Comparison of ENCODE assay signal across 12 cellular contexts in the genomic region with DNA sequence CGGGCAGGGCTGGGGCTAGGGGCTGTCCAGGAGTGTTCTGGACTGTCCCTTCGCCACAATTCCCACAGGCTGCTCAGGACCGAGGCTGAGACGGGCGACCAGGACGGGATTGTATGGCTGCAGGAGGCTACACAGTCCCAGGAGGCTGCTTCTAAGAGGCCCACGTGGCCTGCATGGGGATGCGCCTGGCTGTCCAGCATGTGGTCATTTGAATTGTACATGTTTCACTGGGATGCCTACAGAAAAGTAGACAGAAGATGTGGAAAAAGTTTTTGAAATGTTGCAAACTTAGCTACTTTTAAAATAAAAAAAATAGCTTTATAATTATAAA. TPM values are rescaled to one million over a fixed set of nuclear protein-coding genes. Genes with fewer than 3 reads are reported as not detected.
DNase-seq lines count a peak whose midpoint lies in the region; ATAC-seq and TF ChIP-seq lines count a peak whose summit lies in the region.
"Had no signal": no experiment of that assay in that cellular context is flagged by ENCODE, and none has a peak within 500 bp of the region (broad histone marks: within the 10 kb centered on the region; RNA-seq: fewer than 3 reads in every experiment).

No MANE protein-coding gene starts in this region.

- H3K4me3 ChIP-seq in choroid plexus epithelial cell (ENCODE audit: low read depth, low read length), result no peak overlapping the region
- H3K4me3 ChIP-seq in mesodermal cell (ENCODE audit: extremely low read depth, insufficient read depth, low read length, poor library complexity, severe bottlenecking), result no peak overlapping the region
- H3K4me3 ChIP-seq in urinary bladder (ENCODE audit: low read depth, low read length), result no peak overlapping the region

- TF ChIP-seq CTCF in choroid plexus epithelial cell (conservative IDR thresholded peaks at IDR 0.05; ENCODE audit: low read depth, low read length), result no peak

- peak overlapping the region; percentile 63 for H3K4me3 Mint-ChIP-seq in activated naive CD8-positive, alpha-beta T cell treated with anti-CD3 and anti-CD28 coated beads, Interleukin-2, amount 10 ng/mL, durations not matched to agents 7 days and 5 days
- no peak overlapping the region for H3K4me3 Mint-ChIP-seq in activated naive CD8-positive, alpha-beta T cell treated with anti-CD3 and anti-CD28 coated beads, Interleukin-2, amount 50 U/mL, for 24 hours
- H3K4me3 Mint-ChIP-seq: activated naive CD8-positive, alpha-beta T cell had no signal

- POLR2A ChIA-PET in activated naive CD8-positive, alpha-beta T cell treated with anti-CD3 and anti-CD28 coated beads, Interleukin-2, amount 10 ng/mL, durations not matched to agents 7 days and 5 days (lab: Charles Lee), result no interaction called here

- no peaks in the 10 kb centered on the region for H3K36me3 Mint-ChIP-seq in activated naive CD8-positive, alpha-beta T cell treated with anti-CD3 and anti-CD28 coated beads, Interleukin-2, amount 10 ng/mL, durations not matched to agents 7 days and 5 days
- H3K36me3 Mint-ChIP-seq in activated naive CD8-positive, alpha-beta T cell treated with anti-CD3 and anti-CD28 coated beads, Interleukin-2, amount 50 U/mL, for 24 hours (ENCODE audit: low read depth), result no peaks in the 10 kb centered on the region
- H3K36me3 Mint-ChIP-seq: activated naive CD8-positive, alpha-beta T cell had no signal

- no peak for ATAC-seq in activated naive CD8-positive, alpha-beta T cell treated with anti-CD3 and anti-CD28 coated beads, Interleukin-2, amount 10 ng/mL, durations not matched to agents 7 days and 5 days (ENCODE audit: low read depth)
- ATAC-seq in activated naive CD8-positive, alpha-beta T cell treated with anti-CD3 and anti-CD28 coated beads, Interleukin-2, amount 50 U/mL, for 24 hours, result no peak

- H3K36me3 ChIP-seq in mesodermal cell (ENCODE audit: control insufficient read depth, insufficient read depth, low read length), result no peaks in the 10 kb centered on the region
- no peaks in the 10 kb centered on the region for H3K36me3 ChIP-seq in urinary bladder (ENCODE audit: insufficient read depth)

- peaks cover 29% of the 10 kb centered on the region for H3K27me3 Mint-ChIP-seq in activated naive CD8-positive, alpha-beta T cell treated with anti-CD3 and anti-CD28 coated beads, Interleukin-2, amount 10 ng/mL, durations not matched to agents 7 days and 5 days
- peaks cover 32% of the 10 kb centered on the region for H3K27me3 Mint-ChIP-seq in activated naive CD8-positive, alpha-beta T cell treated with anti-CD3 and anti-CD28 coated beads, Interleukin-2, amount 50 U/mL, for 24 hours

- 87 to 90% methylated on average over 6 to 7 of the region's 8 CpGs for WGBS in mesodermal cell (ENCODE audit: insufficient coverage in 2 of 2), 2 experiments
- WGBS in urinary bladder, result 88% methylated on average over 8 of the region's 8 CpGs

- DNase-seq in activated naive CD8-positive, alpha-beta T cell treated with anti-CD3 and anti-CD28 coated beads, Interleukin-2, amount 10 ng/mL, durations not matched to agents 7 days and 5 days, result no peak
- no peak for DNase-seq in activated naive CD8-positive, alpha-beta T cell treated with anti-CD3 and anti-CD28 coated beads, Interleukin-2, amount 50 U/mL, for 24 hours
- DNase-seq in choroid plexus epithelial cell (ENCODE audit: low read depth), result peak; percentile 50
- DNase-seq in NCI-H1930 (lab: John Stamatoyannopoulos, UW), result no peak
- DNase-seq in activated naive CD4-positive, alpha-beta T cell treated with anti-CD3 and anti-CD28 coated beads, Interleukin-2, amount 50 U/mL, for 16 hours, result no peak
- no peak for DNase-seq in D341Med (ENCODE audit: low spot score)
- DNase-seq: activated CD8-positive, alpha-beta T cell treated with anti-CD3 and anti-CD28 coated beads, Interleukin-2, amount 10 ng/mL, durations not matched to agents 7 days and 5 days; NCI-H1436 treated with DMSO at 0.1 percent for 48 hours; T-helper 2 cell had no signal

- H3K4me1 Mint-ChIP-seq in activated naive CD8-positive, alpha-beta T cell treated with anti-CD3 and anti-CD28 coated beads, Interleukin-2, amount 10 ng/mL, durations not matched to agents 7 days and 5 days, result peaks cover 13% of the 10 kb centered on the region
- H3K4me1 Mint-ChIP-seq in activated naive CD8-positive, alpha-beta T cell treated with anti-CD3 and anti-CD28 coated beads, Interleukin-2, amount 50 U/mL, for 24 hours, result no peaks in the 10 kb centered on the region

- no peak overlapping the region for H3K27ac Mint-ChIP-seq in activated naive CD8-positive, alpha-beta T cell treated with anti-CD3 and anti-CD28 coated beads, Interleukin-2, amount 10 ng/mL, durations not matched to agents 7 days and 5 days
- no peak overlapping the region for H3K27ac Mint-ChIP-seq in activated naive CD8-positive, alpha-beta T cell treated with anti-CD3 and anti-CD28 coated beads, Interleukin-2, amount 50 U/mL, for 24 hours
- H3K27ac Mint-ChIP-seq: activated naive CD8-positive, alpha-beta T cell had no signal

- H3K9me3 ChIP-seq in mesodermal cell (ENCODE audit: control insufficient read depth, low read length), result no peaks in the 10 kb centered on the region

- H3K9me3 Mint-ChIP-seq in activated naive CD8-positive, alpha-beta T cell treated with anti-CD3 and anti-CD28 coated beads, Interleukin-2, amount 10 ng/mL, durations not matched to agents 7 days and 5 days, result no peaks in the 10 kb centered on the region
- H3K9me3 Mint-ChIP-seq in activated naive CD8-positive, alpha-beta T cell treated with anti-CD3 and anti-CD28 coated beads, Interleukin-2, amount 50 U/mL, for 24 hours, result no peaks in the 10 kb centered on the region

- H3K4me1 ChIP-seq in mesodermal cell (ENCODE audit: control insufficient read depth, insufficient read depth, low read length, poor library complexity, severe bottlenecking), result peaks cover 22% of the 10 kb centered on the region
- no peaks in the 10 kb centered on the region for H3K4me1 ChIP-seq in urinary bladder (ENCODE audit: insufficient read depth)

- peak overlapping the region; percentile 95 for H3K27ac ChIP-seq in mesodermal cell (ENCODE audit: low read depth, low read length, severe bottlenecking)
- H3K27ac ChIP-seq in urinary bladder (ENCODE audit: low read depth), result peak overlapping the region; percentile 78

RNA-seq across cellular contexts. Expression of gene SPTLC1, which starts 32.6 kb away (rescaled TPM):
- 10 to 100 TPM; 50.2 to 51.4 TPM for total RNA-seq in activated naive CD8-positive, alpha-beta T cell treated with anti-CD3 and anti-CD28 coated beads, Interleukin-2, amount 10 ng/mL, durations not matched to agents 7 days and 5 days
- 74.1 TPM for polyA plus RNA-seq in mesodermal cell (2013, experiment 1 of 2)
- polyA plus RNA-seq in mesodermal cell (2013, experiment 2 of 2), result 74.3 TPM
- total RNA-seq in urinary bladder, result 111 TPM
- polyA plus RNA-seq in urinary bladder, result 52.9 TPM
